9 cellular contexts compared by ENCODE assay signal in the genomic region with DNA sequence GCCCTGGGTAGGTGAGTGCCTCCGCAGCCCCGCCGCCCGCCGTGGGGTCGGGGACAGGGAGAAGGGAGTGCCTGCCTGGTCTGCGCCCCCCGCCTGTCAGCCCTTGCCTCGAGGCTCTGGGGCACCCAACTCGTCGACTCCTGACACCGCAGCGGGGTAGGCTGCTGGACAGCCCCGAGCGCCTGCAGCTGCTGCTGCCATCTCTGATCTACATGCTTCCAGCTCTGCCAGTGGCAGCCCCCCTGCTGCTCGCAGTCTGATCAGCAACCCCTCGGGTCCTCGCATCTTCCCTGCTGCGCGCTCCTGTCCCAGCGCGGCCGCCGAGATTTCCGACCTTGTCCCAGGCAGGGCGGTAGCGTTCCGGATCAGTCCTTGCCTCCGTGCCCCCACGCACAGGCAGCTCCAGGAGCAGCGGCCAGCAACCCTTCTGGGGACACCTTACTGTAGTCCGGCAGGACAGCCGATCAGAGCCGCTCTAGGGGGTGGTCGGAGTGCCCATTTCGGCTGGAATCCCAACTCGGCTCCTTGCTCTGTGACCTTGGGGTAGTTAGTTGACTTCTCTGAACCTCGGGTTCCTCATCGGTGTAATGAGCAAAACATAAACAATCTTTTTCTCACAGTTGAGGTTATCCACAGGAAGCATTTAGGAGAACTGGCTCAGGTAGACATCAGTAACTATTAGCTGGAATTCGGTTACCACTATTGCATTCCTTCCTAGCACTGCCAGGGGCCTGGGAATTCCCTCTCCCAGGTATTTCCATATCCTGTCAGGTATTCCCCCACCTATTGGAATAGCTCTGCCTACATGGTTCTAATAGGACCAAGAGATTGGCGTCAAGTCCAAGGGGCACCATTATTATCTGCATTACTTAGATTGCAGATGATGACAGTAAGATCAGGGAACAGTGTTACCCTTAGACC. TPM values are rescaled to one million over a fixed set of nuclear protein-coding genes. Genes with fewer than 3 reads are reported as not detected.
A peak's percentile ranks its signal among the peaks of the same experiment; 100 is the strongest.
DNase-seq lines count a peak whose midpoint lies in the region; ATAC-seq and TF ChIP-seq lines count a peak whose summit lies in the region.
"Had no signal": no experiment of that assay in that cellular context is flagged by ENCODE, and none has a peak within 500 bp of the region (broad histone marks: within the 10 kb centered on the region; RNA-seq: fewer than 3 reads in every experiment).

No MANE protein-coding gene starts in this region.

- intact Hi-C loops in testis (cut with DNase I; ENCODE audit: low total_unique reads) = no loop called here

- H3K27ac ChIP-seq in testis = no peak overlapping the region

- H3K4me3 ChIP-seq in iPS-15b (ENCODE audit: low read depth, low read length) = peak overlapping the region; percentile 71
- peak overlapping the region; percentile 32 to 60 for H3K4me3 ChIP-seq in testis

- WGBS in testis, 2 donors = 25 to 39% methylated on average over 8 to 28 of the region's 41 CpGs

- DNase-seq in NCI-H748 (lab: John Stamatoyannopoulos, UW; ENCODE audit: unreplicated experiment) (peak; percentile 35), NCI-H748 treated with DMSO at 0.1 percent for 48 hours (lab: John Stamatoyannopoulos, UW) (no peak), testis (no peak)
- DNase-seq: ACHN had no signal

- TF ChIP-seq CTCF in testis (IDR thresholded peaks at IDR 0.05) = no peak

- H3K9ac ChIP-seq in iPS-15b (ENCODE audit: low read depth, low read length) = no peak overlapping the region

- no peaks in the 10 kb centered on the region for H3K36me3 ChIP-seq in iPS-15b (ENCODE audit: control insufficient read depth, insufficient read depth, low read length)
- no peaks in the 10 kb centered on the region for H3K36me3 ChIP-seq in testis (ENCODE audit: low read depth, missing control alignments)

- H3K9me3 ChIP-seq in iPS-15b (ENCODE audit: control insufficient read depth, insufficient read depth, low read length) = no peaks in the 10 kb centered on the region
- H3K9me3 ChIP-seq in testis = no peaks in the 10 kb centered on the region

- H3K4me1 ChIP-seq in iPS-15b (ENCODE audit: control insufficient read depth, insufficient read depth, low read length) (peaks cover 2% of the 10 kb centered on the region), testis (peaks cover 15% of the 10 kb centered on the region)

- TF ChIP-seq POLR2A in testis (IDR thresholded peaks at IDR 0.05) = no peak

- ATAC-seq in GM18861 (IDR thresholded peaks at IDR 0.05; ENCODE audit: unreplicated experiment) (no peak), GM19023 (IDR thresholded peaks at IDR 0.05; ENCODE audit: unreplicated experiment) (no peak)

- H3K27me3 ChIP-seq in iPS-15b (ENCODE audit: control insufficient read depth, insufficient read depth, low read length) (peaks cover 95% of the 10 kb centered on the region), testis (no peaks in the 10 kb centered on the region)

RNA-seq across cellular contexts. Expression of gene BCAN, which starts 0.6 kb away (rescaled TPM):
- 1 to 10 TPM; 8.8 to 9.7 TPM for total RNA-seq in testis
- 3.3 TPM for polyA plus RNA-seq in testis (ENCODE audit: insufficient read depth, low read depth, low replicate concordance)
- total RNA-seq: epithelial cell of proximal tubule had no signal

RNA-seq across cellular contexts. Expression of gene HAPLN2, which starts 23.3 kb away (rescaled TPM):
- 1 to 10 TPM; 5.5 to 6.0 TPM for total RNA-seq in testis
- polyA plus RNA-seq in testis (ENCODE audit: insufficient read depth, low read depth, low replicate concordance) = 1.5 TPM
- total RNA-seq: epithelial cell of proximal tubule, HT1080 had no signal

RNA-seq across cellular contexts. Expression of gene NES, which starts 34.7 kb away (rescaled TPM):
- 10 to 100 TPM; 17.6 to 27.7 TPM for total RNA-seq in testis
- 20.7 TPM for polyA plus RNA-seq in testis (ENCODE audit: insufficient read depth, low read depth, low replicate concordance)

RNA-seq across cellular contexts. Expression of gene GPATCH4, which starts 41.2 kb away (rescaled TPM):
- 10 to 100 TPM; 21.6 to 26.7 TPM for total RNA-seq in testis
- 18.5 TPM for polyA plus RNA-seq in testis (ENCODE audit: insufficient read depth, low read depth, low replicate concordance)

RNA-seq across cellular contexts. Expression of gene NAXE, which starts 50.9 kb away (rescaled TPM):
- 100 to 1,000 TPM; 142 to 200 TPM for total RNA-seq in testis
- 110 TPM for polyA plus RNA-seq in testis (ENCODE audit: insufficient read depth, low read depth, low replicate concordance)
